27 cellular contexts compared by ENCODE assay signal in the genomic region with DNA sequence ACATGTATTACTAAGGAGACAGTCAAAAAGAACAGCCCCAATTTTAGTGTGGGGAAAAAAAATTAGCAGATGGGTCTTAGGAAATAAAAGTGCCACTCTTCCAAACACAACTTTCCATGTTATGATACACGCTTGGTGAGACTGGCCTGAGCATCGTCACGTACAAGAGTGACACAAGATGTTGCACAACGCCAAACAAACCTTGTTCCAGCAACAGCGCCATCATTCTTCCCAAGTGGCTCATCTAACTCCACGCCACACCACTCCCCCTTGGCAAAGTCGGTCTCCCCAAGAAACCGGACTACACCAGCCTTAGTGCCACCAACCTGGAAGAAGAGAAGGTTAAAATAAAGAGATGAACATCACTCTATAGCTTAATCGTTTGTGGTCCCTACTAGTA. TPM values are rescaled to one million over a fixed set of nuclear protein-coding genes. Genes with fewer than 3 reads are reported as not detected.
DNase-seq lines count a peak whose midpoint lies in the region; ATAC-seq and TF ChIP-seq lines count a peak whose summit lies in the region.
"Had no signal": no experiment of that assay in that cellular context is flagged by ENCODE, and none has a peak within 500 bp of the region (broad histone marks: within the 10 kb centered on the region; RNA-seq: fewer than 3 reads in every experiment).

No MANE protein-coding gene starts in this region.

- DNase-seq in activated effector memory CD4-positive, alpha-beta T cell treated with anti-CD3 and anti-CD28 coated beads, Interleukin-2, amount 50 U/mL, for 16 hours: peak; percentile 31
- no peak for DNase-seq in activated effector memory CD4-positive, alpha-beta T cell treated with Interleukin-2 at 50 U/mL for 16 hours
- DNase-seq in fibroblast of mammary gland (ENCODE audit: low read depth) (peak; percentile 49), sciatic nerve (ENCODE audit: low spot score) (peak; percentile 51), NCI-H1930 (lab: John Stamatoyannopoulos, UW) (no peak), DMS53 (lab: John Stamatoyannopoulos, UW) (no peak), prostate gland (ENCODE audit: low spot score) (no peak), spleen (no peak)
- DNase-seq: activated CD4-positive, alpha-beta T cell treated with anti-CD3 and anti-CD28 coated beads, Interleukin-2, amount 10 ng/mL, durations not matched to agents 24 days and 14 days; activated naive CD4-positive, alpha-beta T cell treated with anti-CD3 and anti-CD28 coated beads for 36 hours; activated T-cell treated with anti-CD3 and anti-CD28 coated beads, Interleukin-2, amount 50 U/mL, for 24 hours; BE2C; H7; KBM-7; left cardiac atrium; MM.1S; NCI-H1417; NCI-H2081 treated with DMSO at 0.1 percent for 48 hours; NCI-H226; NCI-H69; SHP77; WERI-Rb-1 had no signal

- H3K9me3 ChIP-seq in prostate gland (no peaks in the 10 kb centered on the region), spleen (no peaks in the 10 kb centered on the region)
- H3K9me3 ChIP-seq: BE2C, breast epithelium, neutrophil had no signal

- H3K36me3 ChIP-seq in prostate gland (no peaks in the 10 kb centered on the region), spleen (peaks cover 8 to 72% (median 35%) of the 10 kb centered on the region in 6 donors)

- TF ChIP-seq CTCF in fibroblast of mammary gland (conservative IDR thresholded peaks at IDR 0.05; ENCODE audit: control insufficient read depth, insufficient read depth, low read depth, low read length) (no peak), prostate gland (IDR thresholded peaks at IDR 0.05) (no peak), spleen (IDR thresholded peaks at IDR 0.05 in 8 of 11, conservative IDR thresholded peaks at IDR 0.05 in 3 of 11) (no peak)

- WGBS in prostate gland: 95% methylated on average over 9 of the region's 9 CpGs
- WGBS in spleen, 5 donors: 91 to 97% (median 95%) methylated on average over 9 of the region's 9 CpGs

- H3K27ac ChIP-seq in prostate gland (no peak overlapping the region), spleen (no peak overlapping the region)
- H3K27ac ChIP-seq: breast epithelium, epithelial cell of prostate, neutrophil, WERI-Rb-1 had no signal

- peak; percentile 61 for ATAC-seq in sciatic nerve
- ATAC-seq: left cardiac atrium, Panc1 had no signal

- intact Hi-C loops in sciatic nerve (cut with DNase I) (no loop called here), prostate gland (cut with DNase I) (no loop called here), spleen (cut with DNase I; ENCODE audit: low total_unique reads) (no loop called here)

- no peaks in the 10 kb centered on the region for H3K27me3 ChIP-seq in prostate gland (replicated peaks; ENCODE audit: insufficient read depth)
- H3K27me3 ChIP-seq in spleen (replicated peaks in 1 of 7): no peaks in the 10 kb centered on the region
- H3K27me3 ChIP-seq: BE2C, breast epithelium, neutrophil had no signal

- TF ChIP-seq POLR2A in prostate gland (IDR thresholded peaks at IDR 0.05): no peak
- TF ChIP-seq POLR2A in spleen (IDR thresholded peaks at IDR 0.05): no peak

- H3K4me1 ChIP-seq in prostate gland (replicated peaks) (no peaks in the 10 kb centered on the region), spleen (peaks cover 0 to 13% (median 4%) of the 10 kb centered on the region in 6 donors)
- H3K4me1 ChIP-seq: BE2C, breast epithelium had no signal

- H3K4me3 ChIP-seq in fibroblast of mammary gland (ENCODE audit: control insufficient read depth, low read depth, low read length): no peak overlapping the region
- H3K4me3 ChIP-seq in prostate gland: no peak overlapping the region
- H3K4me3 ChIP-seq in spleen: no peak overlapping the region
- H3K4me3 ChIP-seq: breast epithelium, smooth muscle cell had no signal

RNA-seq across cellular contexts. Expression of a gene that starts 58.7 kb away (rescaled TPM):
- total RNA-seq in sciatic nerve (114 TPM), prostate gland (10 to 100 TPM; 59.9 to 84.1 TPM), spleen (10 to 100 TPM; 54.7 to 80.2 (median 60.4) TPM)
- 10 to 100 TPM in 1 of 3 donors, 1 to 10 TPM in 2; 7.8 to 13.1 (median 9.7) TPM for polyA plus RNA-seq in spleen

Comparison
In these comparisons a context has a peak if more than half of its experiments do, and no peak if none do; other contexts are left out.
1. DNase-seq: peak in activated effector memory CD4-positive, alpha-beta T cell treated with anti-CD3 and anti-CD28 coated beads, Interleukin-2, amount 50 U/mL, for 16 hours (single experiment), fibroblast of mammary gland (single experiment) and sciatic nerve (single experiment); none in activated effector memory CD4-positive, alpha-beta T cell treated with Interleukin-2 at 50 U/mL for 16 hours (single experiment), NCI-H1930 (0 of 2), DMS53 (single experiment), prostate gland (single experiment) and spleen (single experiment).